In the genomic region with DNA sequence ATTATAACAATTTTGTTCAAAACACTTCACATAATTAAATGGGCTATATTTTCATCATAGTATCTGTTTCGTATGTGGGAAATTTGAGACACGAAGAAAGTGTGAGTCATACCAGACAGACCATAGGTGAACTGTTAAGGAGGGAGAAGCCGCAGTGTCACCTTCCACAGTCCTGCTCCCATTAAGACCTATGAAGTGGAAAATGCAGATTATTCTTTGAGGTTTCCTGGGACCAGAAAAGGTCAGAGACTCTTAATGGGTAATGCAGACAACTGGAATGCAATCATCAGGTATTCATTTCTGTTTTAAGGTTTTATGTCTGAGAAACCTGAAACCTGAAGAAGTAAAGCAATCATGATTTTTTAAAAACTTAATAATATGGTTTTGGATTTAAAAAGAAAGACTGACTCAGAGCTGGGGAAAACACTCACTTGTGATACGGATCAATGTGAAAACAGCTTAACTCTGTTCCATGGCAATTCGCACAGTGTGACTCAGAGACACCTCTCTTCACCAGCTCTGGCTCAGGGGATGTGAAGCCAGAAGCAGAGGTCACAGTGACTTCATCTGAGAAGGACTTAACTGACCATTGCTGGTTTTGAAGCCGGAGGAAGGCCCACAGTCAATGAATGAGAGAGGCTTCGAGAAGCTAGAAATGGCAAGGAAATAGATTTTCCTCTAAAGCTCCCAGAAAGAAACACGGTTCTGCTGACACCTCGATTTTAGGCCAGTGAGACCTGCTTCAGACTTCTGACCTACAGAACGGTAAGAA, we compare ENCODE assay signal across 8 cellular contexts. TPM values are rescaled to one million over a fixed set of nuclear protein-coding genes. Genes with fewer than 3 reads are reported as not detected.
DNase-seq lines count a peak whose midpoint lies in the region; ATAC-seq and TF ChIP-seq lines count a peak whose summit lies in the region.

No MANE protein-coding gene starts in this region.

- H3K4me1 ChIP-seq in foreskin keratinocyte (no peaks in the 10 kb centered on the region), vagina (no peaks in the 10 kb centered on the region)

- no peak overlapping the region for H3K4me3 ChIP-seq in vagina

- H3K36me3 ChIP-seq in vagina: no peaks in the 10 kb centered on the region

- H3K27me3 ChIP-seq in foreskin keratinocyte: no peaks in the 10 kb centered on the region
- no peaks in the 10 kb centered on the region for H3K27me3 ChIP-seq in vagina

- no peak for TF ChIP-seq POLR2A in vagina (IDR thresholded peaks at IDR 0.05)

- ATAC-seq in GM21723 (IDR thresholded peaks at IDR 0.05; ENCODE audit: unreplicated experiment): peak; percentile 58
- ATAC-seq in foreskin keratinocyte: peak; percentile 29

- no peaks in the 10 kb centered on the region for H3K9me3 ChIP-seq in vagina

- in situ Hi-C loops in GM13976 (cut with MboI; ENCODE audit: low sequenced_read_pairs, unreplicated experiment): loop anchor here (10.0 kb wide), 1 partner anchor 263 kb away; no protein-coding TSS in a partner anchor

- no peak for TF ChIP-seq CTCF in GM13976 (IDR thresholded peaks at IDR 0.05; ENCODE audit: borderline replicate concordance, control extremely low read depth, extremely low read depth, insufficient read depth, missing control alignments)
- no peak for TF ChIP-seq CTCF in foreskin keratinocyte (conservative IDR thresholded peaks at IDR 0.05)
- no peak for TF ChIP-seq CTCF in vagina (IDR thresholded peaks at IDR 0.05)

- intact Hi-C loops in vagina (cut with DNase I): loop anchor here (10.0 kb wide), 2 partner anchors 223 to 713 kb away; no protein-coding TSS in a partner anchor

- DNase-seq in GM13976 (ENCODE audit: low spot score) (peak; percentile 47), M059J (ENCODE audit: low read depth) (peak; percentile 99), foreskin keratinocyte (no peak), SHP77 (lab: John Stamatoyannopoulos, UW) (no peak), NCI-H524 (lab: John Stamatoyannopoulos, UW) (no peak), vagina (ENCODE audit: extremely low spot score in 2 of 2) (no peak), COLO668 (lab: John Stamatoyannopoulos, UW; ENCODE audit: unreplicated experiment) (no peak)

- H3K27ac ChIP-seq in foreskin keratinocyte: no peak overlapping the region
- H3K27ac ChIP-seq in vagina: no peak overlapping the region

RNA-seq across cellular contexts. Expression of gene GCNT1, which starts 17.2 kb away (rescaled TPM):
- total RNA-seq in M059J (2014; rRNA removed; shearing (Covaris generic)): 82.2 and 86.3 TPM in 2 replicates
- total RNA-seq in foreskin keratinocyte (6.8 and 8.4 TPM in 2 replicates), vagina (8.3 TPM)
- polyA plus RNA-seq in foreskin keratinocyte: 1.8 and 2.1 TPM in 2 replicates

RNA-seq across cellular contexts. Expression of gene RFK, which starts 47.5 kb away (rescaled TPM):
- total RNA-seq in M059J (2014; rRNA removed; shearing (Covaris generic)): 37.6 and 42.7 TPM in 2 replicates
- total RNA-seq in foreskin keratinocyte (19.8 and 22.4 TPM in 2 replicates), vagina (16.7 TPM)
- 10.8 and 12.2 TPM in 2 replicates for polyA plus RNA-seq in foreskin keratinocyte

Comparison
In these comparisons a context has a peak if more than half of its experiments do, and no peak if none do; other contexts are left out.
1. DNase-seq: peak in GM13976 (single experiment) and M059J (single experiment); none in foreskin keratinocyte (0 of 2), SHP77 (0 of 2), NCI-H524 (0 of 2), vagina (0 of 2) and COLO668 (single experiment).